In genomic region chr15:75182187-75183131, GRCh38 we compare ENCODE assay signal across 15 cellular contexts. TPM values are rescaled to one million over a fixed set of nuclear protein-coding genes. Genes with fewer than 3 reads are reported as not detected.
DNase-seq lines count a peak whose midpoint lies in the region; ATAC-seq and TF ChIP-seq lines count a peak whose summit lies in the region.
"Had no signal": no experiment of that assay in that cellular context is flagged by ENCODE, and none has a peak within 500 bp of the region (broad histone marks: within the 10 kb centered on the region; RNA-seq: fewer than 3 reads in every experiment).

No MANE protein-coding gene starts in this region.

- H3K9ac ChIP-seq in Karpas-422 (ENCODE audit: low read length) = no peak overlapping the region
- H3K9ac ChIP-seq: SK-N-SH had no signal

- TF ChIP-seq CTCF in OCI-LY7 (conservative IDR thresholded peaks at IDR 0.05; ENCODE audit: low read length) = peak; percentile 44
- no peak for TF ChIP-seq CTCF in hepatocyte (IDR thresholded peaks at IDR 0.05; ENCODE audit: poor library complexity)

- peaks cover 24% of the 10 kb centered on the region for H3K4me1 Mint-ChIP-seq in T-helper 1 cell treated with Interleukin-12 subunit alpha and Interleukin-12 subunit beta and Interleukin-4 antibody, amounts not matched to agents 30 μg/mL and 1 μg/mL, for 36 hours (ENCODE audit: low read depth)
- H3K4me1 Mint-ChIP-seq: activated T-helper 17 cell treated with anti-CD3 and anti-CD28 coated beads, Interleukin-2, amount 50 U/mL, for 72 hours had no signal

- no TSS peak for BruUV-seq in OCI-LY7 (replicated peaks; lab: Mats Ljungman, UMichigan)

- WGBS in hepatocyte (ENCODE audit: low lambda C conversion rate, missing lambda C conversion rate) = 45% methylated on average over 12 of the region's 12 CpGs

- H3K9me3 ChIP-seq in OCI-LY7 (ENCODE audit: low read length) (no peaks in the 10 kb centered on the region), hepatocyte (ENCODE audit: low read depth) (no peaks in the 10 kb centered on the region), Karpas-422 (ENCODE audit: low read length) (no peaks in the 10 kb centered on the region)
- H3K9me3 ChIP-seq: SK-N-SH, upper lobe of left lung had no signal

- H3K9me2 ChIP-seq in OCI-LY7 (ENCODE audit: insufficient read depth, low read length) (no peaks in the 10 kb centered on the region), hepatocyte (replicated peaks; ENCODE audit: insufficient read depth) (no peaks in the 10 kb centered on the region), Karpas-422 (replicated peaks; ENCODE audit: insufficient read depth, low read length) (no peaks in the 10 kb centered on the region)
- H3K9me2 ChIP-seq: SK-N-SH had no signal

- H3K4me3 ChIP-seq in OCI-LY7 (ENCODE audit: low read depth, low read length, poor library complexity, severe bottlenecking) = no peak overlapping the region
- no peak overlapping the region for H3K4me3 ChIP-seq in hepatocyte
- H3K4me3 ChIP-seq in Karpas-422 (ENCODE audit: low read length) = no peak overlapping the region
- H3K4me3 ChIP-seq: upper lobe of left lung had no signal

- H3K27me3 ChIP-seq in hepatocyte (no peaks in the 10 kb centered on the region), Karpas-422 (ENCODE audit: low read length) (no peaks in the 10 kb centered on the region)
- H3K27me3 ChIP-seq: upper lobe of left lung had no signal

- no peak overlapping the region for H3K27ac ChIP-seq in OCI-LY7 (ENCODE audit: low read depth, low read length, poor library complexity, severe bottlenecking)
- H3K27ac ChIP-seq in hepatocyte = peak overlapping the region; percentile 83
- no peak overlapping the region for H3K27ac ChIP-seq in Karpas-422 (ENCODE audit: low read length)

- POLR2A ChIA-PET in OCI-LY7 (lab: Charles Lee) = no interaction called here

- ATAC-seq in sciatic nerve (peak; percentile 9), HG02885 (IDR thresholded peaks at IDR 0.05; ENCODE audit: poor library complexity, unreplicated experiment) (no peak)
- ATAC-seq: activated CD4-positive, CD25-positive, alpha-beta regulatory T cell treated with anti-CD3 and anti-CD28 coated beads, Interleukin-2, amount 50 U/mL, for 24 hours; activated T-helper 17 cell treated with anti-CD3 and anti-CD28 coated beads, Interleukin-2, amount 50 U/mL, for 72 hours had no signal

- H3K4me2 ChIP-seq in OCI-LY7 (ENCODE audit: low read length) = no peak overlapping the region
- H3K4me2 ChIP-seq in hepatocyte = peak overlapping the region; percentile 52
- no peak overlapping the region for H3K4me2 ChIP-seq in Karpas-422 (ENCODE audit: low read depth, low read length, poor library complexity, severe bottlenecking)
- H3K4me2 ChIP-seq: SK-N-SH had no signal

- DNase-seq in T-helper 1 cell = no peak
- DNase-seq in OCI-LY7 (ENCODE audit: low spot score) = no peak
- DNase-seq in hepatocyte (ENCODE audit: low spot score) = peak; percentile 56
- no peak for DNase-seq in sciatic nerve (ENCODE audit: low spot score)
- DNase-seq in central memory CD4-positive, alpha-beta T cell = no peak
- DNase-seq in Karpas-422 = no peak
- DNase-seq: DMS153, MV-4-11, NCI-H510A treated with DMSO at 0.1 percent for 48 hours, SK-N-SH, upper lobe of left lung had no signal

- H3K27ac Mint-ChIP-seq in T-helper 1 cell treated with Interleukin-12 subunit alpha and Interleukin-12 subunit beta and Interleukin-4 antibody, amounts not matched to agents 30 μg/mL and 1 μg/mL, for 36 hours = peak overlapping the region; percentile 29
- H3K27ac Mint-ChIP-seq: activated T-helper 17 cell treated with anti-CD3 and anti-CD28 coated beads, Interleukin-2, amount 50 U/mL, for 72 hours had no signal

- H3K9me3 Mint-ChIP-seq in T-helper 1 cell treated with Interleukin-12 subunit alpha and Interleukin-12 subunit beta and Interleukin-4 antibody, amounts not matched to agents 30 μg/mL and 1 μg/mL, for 36 hours = no peaks in the 10 kb centered on the region
- H3K9me3 Mint-ChIP-seq: activated T-helper 17 cell treated with anti-CD3 and anti-CD28 coated beads, Interleukin-2, amount 50 U/mL, for 72 hours had no signal

- peaks cover 44% of the 10 kb centered on the region for H3K27me3 Mint-ChIP-seq in T-helper 1 cell treated with Interleukin-12 subunit alpha and Interleukin-12 subunit beta and Interleukin-4 antibody, amounts not matched to agents 30 μg/mL and 1 μg/mL, for 36 hours (ENCODE audit: low read depth)

- H3K4me3 Mint-ChIP-seq in T-helper 1 cell treated with Interleukin-12 subunit alpha and Interleukin-12 subunit beta and Interleukin-4 antibody, amounts not matched to agents 30 μg/mL and 1 μg/mL, for 36 hours = no peak overlapping the region
- H3K4me3 Mint-ChIP-seq: activated T-helper 17 cell treated with anti-CD3 and anti-CD28 coated beads, Interleukin-2, amount 50 U/mL, for 72 hours had no signal

- H3K79me2 ChIP-seq in OCI-LY7 (ENCODE audit: insufficient read depth, low read depth, low read length) (no peaks in the 10 kb centered on the region), hepatocyte (no peaks in the 10 kb centered on the region), Karpas-422 (ENCODE audit: low read length) (no peaks in the 10 kb centered on the region)

- H4K20me1 ChIP-seq in OCI-LY7 (ENCODE audit: insufficient read depth, low read length) (no peaks in the 10 kb centered on the region), hepatocyte (ENCODE audit: insufficient read depth, poor library complexity, severe bottlenecking) (no peaks in the 10 kb centered on the region), Karpas-422 (ENCODE audit: insufficient read depth, low read depth, low read length) (no peaks in the 10 kb centered on the region)

- H3K36me3 ChIP-seq in OCI-LY7 (ENCODE audit: insufficient read depth, low read length) = no peaks in the 10 kb centered on the region
- no peaks in the 10 kb centered on the region for H3K36me3 ChIP-seq in hepatocyte (replicated peaks; ENCODE audit: insufficient read depth, low read depth)
- no peaks in the 10 kb centered on the region for H3K36me3 ChIP-seq in Karpas-422 (ENCODE audit: insufficient read depth, low read length)
- H3K36me3 ChIP-seq: upper lobe of left lung had no signal

- CTCF ChIA-PET in OCI-LY7 (lab: Charles Lee; ENCODE audit: unreplicated experiment) = interaction anchor here (0.5 kb wide), 1 partner anchor 373 kb away, joined by 3 read pairs; no protein-coding TSS in a partner anchor

- H3K4me1 ChIP-seq in OCI-LY7 (ENCODE audit: insufficient read depth, low read length, poor library complexity, severe bottlenecking) (peaks cover 11% of the 10 kb centered on the region), hepatocyte (ENCODE audit: insufficient read depth) (peaks cover 52% of the 10 kb centered on the region), Karpas-422 (ENCODE audit: low read length) (no peaks in the 10 kb centered on the region)

- intact Hi-C loops in OCI-LY7 (cut with micrococcal nuclease; ENCODE audit: unreplicated experiment) = no loop called here
- intact Hi-C loops in sciatic nerve (cut with DNase I) = no loop called here

- H3K36me3 Mint-ChIP-seq in T-helper 1 cell treated with Interleukin-12 subunit alpha and Interleukin-12 subunit beta and Interleukin-4 antibody, amounts not matched to agents 30 μg/mL and 1 μg/mL, for 36 hours (ENCODE audit: low read depth) = no peaks in the 10 kb centered on the region

- H2AFZ ChIP-seq in OCI-LY7 (ENCODE audit: low read length) (no peak overlapping the region), hepatocyte (no peak overlapping the region), Karpas-422 (ENCODE audit: low read length) (no peak overlapping the region)

RNA-seq across cellular contexts. Expression of gene C15orf39, which starts 19.2 kb away (rescaled TPM):
- 19.7 and 26.5 TPM in 2 replicates for total RNA-seq in OCI-LY7 (2014; rRNA removed; shearing (Covaris generic))
- total RNA-seq in OCI-LY7 (2022) = 39.6 and 50.2 TPM in 2 replicates
- 11.4 and 18.3 TPM in 2 replicates for total RNA-seq in hepatocyte
- polyA plus RNA-seq in hepatocyte = 15.3 and 16.4 TPM in 2 replicates
- 25.5 TPM for total RNA-seq in sciatic nerve
- 11.3 and 17.5 TPM in 2 replicates for total RNA-seq in Karpas-422 (2014; rRNA removed; shearing (Covaris generic); ENCODE audit: low replicate concordance)
